Comparison of ENCODE assay signal across 23 cellular contexts in the genomic region with DNA sequence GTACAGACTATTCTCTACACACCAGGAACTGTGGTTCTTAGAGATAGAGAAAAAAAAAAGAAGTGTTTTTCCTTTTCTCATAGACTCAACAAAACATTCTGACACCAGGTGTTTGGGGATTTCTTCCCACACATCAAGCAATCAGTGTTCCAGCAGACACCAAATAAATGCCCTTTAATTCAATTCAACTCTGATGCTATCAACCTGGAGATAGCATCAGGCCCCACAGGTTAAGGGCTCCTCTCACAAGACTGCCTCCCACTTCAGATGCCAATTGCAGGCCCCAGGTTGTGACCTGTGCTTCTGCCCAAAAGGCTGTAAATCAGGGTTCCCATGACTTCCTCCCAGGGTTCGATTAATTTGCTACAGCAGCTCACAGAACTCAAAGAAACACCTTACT. TPM values are rescaled to one million over a fixed set of nuclear protein-coding genes. Genes with fewer than 3 reads are reported as not detected.
DNase-seq lines count a peak whose midpoint lies in the region; ATAC-seq, FAIRE-seq and TF ChIP-seq lines count a peak whose summit lies in the region.
"Had no signal": no experiment of that assay in that cellular context is flagged by ENCODE, and none has a peak within 500 bp of the region (broad histone marks: within the 10 kb centered on the region; RNA-seq: fewer than 3 reads in every experiment).

No MANE protein-coding gene starts in this region.

- H3K4me3 ChIP-seq in GM23248, result no peak overlapping the region
- peak overlapping the region in 3 of 4 experiments; percentile 6 to 27 (median 8); a peak in 2 of 8 replicates for H3K4me3 ChIP-seq in H1 (ENCODE audit: extremely low read depth in 1 of 4, insufficient read depth in 2 of 4, low read depth in 3 of 4, low read length in 4 of 4)

- no peak overlapping the region for H4K5ac ChIP-seq in H9 (ENCODE audit: insufficient read length, low read depth, low read length)
- no peak overlapping the region for H4K5ac ChIP-seq in H1 (ENCODE audit: insufficient read length, low read depth, low read length)

- H3K27me3 ChIP-seq in GM23248 (replicated peaks; ENCODE audit: insufficient read depth) (no peaks in the 10 kb centered on the region; the same call in 1 of the 2 replicates), H9 (ENCODE audit: insufficient read depth, low read length) (no peaks in the 10 kb centered on the region), H1 (replicated peaks in 1 of 4; ENCODE audit: control insufficient read depth in 3 of 4, extremely low read depth in 1 of 4, insufficient read depth in 3 of 4, low read length in 3 of 4) (no peaks in the 10 kb centered on the region)
- H3K27me3 ChIP-seq: BE2C had no signal

- peak overlapping the region in 1 of 3 experiments; percentile 4; a peak in 2 of 7 replicates for H3K27ac Mint-ChIP-seq in H9
- H3K27ac Mint-ChIP-seq in nephron, result peak overlapping the region in 2 of 3 experiments; percentile 17 to 91
- H3K27ac Mint-ChIP-seq: IgD-negative memory B cell had no signal

- H3K27me3 Mint-ChIP-seq in H9 (ENCODE audit: low read depth), result no peaks in the 10 kb centered on the region; the same call in none of the 2 replicates
- H3K27me3 Mint-ChIP-seq in nephron (ENCODE audit: low read depth), result peaks cover 4% of the 10 kb centered on the region

- no peak for TF ChIP-seq EP300 in H1 (IDR thresholded peaks at IDR 0.05; ENCODE audit: borderline replicate concordance in 1 of 2, low read depth in 2 of 2, low read length in 2 of 2)

- 0 out of 5 replicates have a peak overlapping the region, but pooled peaks of 1 of the 2 experiments have one; percentile 7 for H3K4me3 Mint-ChIP-seq in H9
- peak overlapping the region in 1 of 3 experiments; percentile 16 for H3K4me3 Mint-ChIP-seq in nephron
- H3K4me3 Mint-ChIP-seq: CD14-positive monocyte, IgD-negative memory B cell had no signal

- no peak for FAIRE-seq in H1 (lab: Jason Lieb, UNC)
- FAIRE-seq: GM12892, RCC 7860 had no signal

- DNase-seq in GM23248, result no peak
- DNase-seq in H9, result no peak
- no peak for DNase-seq in H1 (ENCODE audit: low read depth in 1 of 2, low spot score in 2 of 2)
- DNase-seq in AG20443 (ENCODE audit: low spot score), result no peak
- DNase-seq: BE2C, DMS153, DND-41, MM.1S, NCI-H1048, NCI-H1694, NCI-H2029 treated with DMSO at 0.1 percent for 48 hours, NCI-H2171, NCI-H510A, SIG-M5, T-helper 2 cell had no signal

- H4K20me1 ChIP-seq in GM23248 (ENCODE audit: insufficient read depth) (no peaks in the 10 kb centered on the region), H9 (ENCODE audit: control insufficient read depth, insufficient read depth, insufficient read length) (no peaks in the 10 kb centered on the region), H1 (replicated peaks in 1 of 2; ENCODE audit: control insufficient read depth in 1 of 2, insufficient read depth in 2 of 2, low read length in 2 of 2) (no peaks in the 10 kb centered on the region)

- no peak overlapping the region for H2BK5ac ChIP-seq in H9 (ENCODE audit: insufficient read length, low read length)
- H2BK5ac ChIP-seq in H1 (ENCODE audit: low read depth, low read length), result no peak overlapping the region; the same call in 1 of the 2 replicates

- no peak overlapping the region for H4K91ac ChIP-seq in H9 (ENCODE audit: insufficient read length, low read depth, low read length)
- peak overlapping the region; percentile 62 for H4K91ac ChIP-seq in H1 (replicated peaks; ENCODE audit: insufficient read length, low read length)

- H3K23me2 ChIP-seq in H9 (ENCODE audit: insufficient read length, low read depth, low read length, poor library complexity, severe bottlenecking) (no peaks in the 10 kb centered on the region), H1 (ENCODE audit: low read depth, low read length) (no peaks in the 10 kb centered on the region; the same call in 1 of the 2 replicates)

- no peaks in the 10 kb centered on the region for H3F3A ChIP-seq in GM23248 (ENCODE audit: insufficient read depth)

- H3K4me2 ChIP-seq in GM23248 (ENCODE audit: unreplicated experiment) (peak overlapping the region; percentile 43), H9 (ENCODE audit: insufficient read depth, insufficient read length, low read length) (peak overlapping the region; percentile 34), H1 (ENCODE audit: insufficient read depth in 1 of 2, low read depth in 2 of 2, low read length in 2 of 2) (peak overlapping the region; percentile 18 to 40; a peak in 3 of 4 replicates)
- H3K4me2 ChIP-seq: KMS-11 had no signal

- no peak overlapping the region for H3K18ac ChIP-seq in H9 (ENCODE audit: insufficient read length, low read depth, low read length)
- 0 out of 2 replicates have a peak overlapping the region, but pooled peaks have one; percentile 4 for H3K18ac ChIP-seq in H1 (ENCODE audit: extremely low read depth, low read length)

- in situ Hi-C loops in GM23248 (cut with MboI), result no loop called here

- H3T11ph ChIP-seq in H9 (ENCODE audit: low read length), result no peak overlapping the region

- no peak overlapping the region for H3K56ac ChIP-seq in H9 (ENCODE audit: insufficient read length, low read depth, low read length)
- H3K56ac ChIP-seq in H1 (replicated peaks; ENCODE audit: insufficient read length, low read depth, low read length), result no peak overlapping the region

- H2BK20ac ChIP-seq in H9 (ENCODE audit: low read depth, low read length, poor library complexity, severe bottlenecking), result no peak overlapping the region
- H2BK20ac ChIP-seq in H1 (ENCODE audit: low read length), result no peak overlapping the region

- no peak overlapping the region for H3K27ac ChIP-seq in GM23248
- H3K27ac ChIP-seq in H9 (ENCODE audit: insufficient read length, low read depth, low read length), result no peak overlapping the region
- no peak overlapping the region for H3K27ac ChIP-seq in H1 (ENCODE audit: low read depth, low read length)
- H3K27ac ChIP-seq: KMS-11 had no signal

- no peak overlapping the region for H2AK5ac ChIP-seq in H9 (ENCODE audit: insufficient read length, low read length)
- H2AK5ac ChIP-seq in H1 (ENCODE audit: low read depth, low read length), result no peak overlapping the region

- no peaks in the 10 kb centered on the region for H3K36me3 ChIP-seq in GM23248 (ENCODE audit: low read depth)
- no peaks in the 10 kb centered on the region for H3K36me3 ChIP-seq in H1 (ENCODE audit: control insufficient read depth in 2 of 4, insufficient read depth in 4 of 4, low read length in 3 of 4)
- H3K36me3 ChIP-seq: BE2C had no signal

- ATAC-seq in GM19397 (IDR thresholded peaks at IDR 0.05; ENCODE audit: unreplicated experiment) (no peak), HG03342 (IDR thresholded peaks at IDR 0.05; ENCODE audit: unreplicated experiment) (no peak)

- TF ChIP-seq RAD21 in H1 (IDR thresholded peaks at IDR 0.05 in 1 of 2, conservative IDR thresholded peaks at IDR 0.05 in 1 of 2; ENCODE audit: low read depth in 2 of 2, low read length in 2 of 2), result no peak

- POLR2A ChIA-PET in H1 (lab: Charles Lee; ENCODE audit: partially characterized antibody), result interaction anchor here (0.6 to 1.6 kb wide), 5 partner anchors 11 to 1299 kb away, joined by 3 to 10 read pairs (median 3); a partner anchor contains a TSS

- no peak overlapping the region for H3K9ac ChIP-seq in GM23248
- H3K9ac ChIP-seq in H9 (ENCODE audit: extremely low read depth, insufficient read length, low read length), result no peak overlapping the region
- H3K9ac ChIP-seq in H1 (replicated peaks in 1 of 4; ENCODE audit: extremely low read depth in 1 of 4, low read depth in 3 of 4, low read length in 3 of 4), result no peak overlapping the region
- H3K9ac ChIP-seq: KMS-11 had no signal

- H2BK12ac ChIP-seq in H9 (ENCODE audit: insufficient read length, low read depth, low read length), result peak overlapping the region; percentile 65
- no peak overlapping the region; the same call in 1 of the 2 replicates for H2BK12ac ChIP-seq in H1 (ENCODE audit: low read depth, low read length)

- H3K14ac ChIP-seq in H9 (ENCODE audit: insufficient read depth, low read length) (no peak overlapping the region), H1 (ENCODE audit: insufficient read length) (no peak overlapping the region)

- no peak overlapping the region for H2AFZ ChIP-seq in GM23248
- H2AFZ ChIP-seq in H9 (ENCODE audit: low read length), result no peak overlapping the region
- peak overlapping the region; percentile 31 for H2AFZ ChIP-seq in H1 (ENCODE audit: low read length)

- no peaks in the 10 kb centered on the region for H3K79me2 ChIP-seq in GM23248 (ENCODE audit: insufficient read depth)
- H3K79me2 ChIP-seq in H9 (ENCODE audit: insufficient read depth, low read length), result no peaks in the 10 kb centered on the region
- H3K79me2 ChIP-seq in H1 (ENCODE audit: control insufficient read depth in 1 of 2, insufficient read depth in 2 of 2, low read length in 2 of 2), result no peaks in the 10 kb centered on the region

- CTCF ChIA-PET in H1 (lab: Charles Lee; ENCODE audit: partially characterized antibody), result interaction anchor here (0.6 to 3.0 kb wide), 9 partner anchors 12 to 380 kb away, joined by 3 to 40 read pairs (median 3); a partner anchor contains a TSS

- TF ChIP-seq POLR2A in H1 (IDR thresholded peaks at IDR 0.05; ENCODE audit: control extremely low read depth in 1 of 2, low read depth in 2 of 2, low read length in 2 of 2), result no peak

- no peak overlapping the region for H4K8ac ChIP-seq in H9 (replicated peaks; ENCODE audit: insufficient read length, low read depth, low read length)
- H4K8ac ChIP-seq in H1 (ENCODE audit: extremely low read depth, insufficient read depth, low read length), result no peak overlapping the region

- H3K9me3 ChIP-seq in GM23248 (ENCODE audit: low read depth) (no peaks in the 10 kb centered on the region), H9 (ENCODE audit: control insufficient read depth, low read depth, low read length) (no peaks in the 10 kb centered on the region), H1 (ENCODE audit: insufficient read depth in 2 of 2, low read depth in 1 of 2, low read length in 1 of 2) (no peaks in the 10 kb centered on the region; a peak in 2 of 4 replicates)
- H3K9me3 ChIP-seq: BE2C had no signal

- TF ChIP-seq CTCF in H9 (conservative IDR thresholded peaks at IDR 0.05), result no peak
- TF ChIP-seq CTCF in H1 (IDR thresholded peaks at IDR 0.05; ENCODE audit: control extremely low read depth in 1 of 3, insufficient read depth in 1 of 3, low read depth in 1 of 3, low read length in 3 of 3), result no peak
- TF ChIP-seq CTCF in nephron (IDR thresholded peaks at IDR 0.05; ENCODE audit: unreplicated experiment in 3 of 3), result no peak

- 27 to 40% methylated on average over 1 of the region's 1 CpG for WGBS in GM23248 (ENCODE audit: low coverage in 1 of 2, low lambda C conversion rate in 2 of 2, missing lambda C conversion rate in 2 of 2), 2 experiments
- WGBS in H9 (ENCODE audit: extremely low coverage, insufficient read length, low lambda C conversion rate), result no CpG with 5 or more reads among the region's 1 CpG
- WGBS in H1 (ENCODE audit: extremely low coverage in 1 of 2, insufficient coverage in 1 of 2, insufficient read length in 1 of 2, insufficient replicate concordance in 2 of 2, low coverage in 1 of 2, low lambda C conversion rate in 2 of 2, missing lambda C conversion rate in 1 of 2), 2 experiments, result 88% methylated on average over 1 of the region's 1 CpG; no CpG with 5 or more reads in 1 of the 2 experiments

- H3K9me2 ChIP-seq in GM23248 (ENCODE audit: insufficient read depth), result no peaks in the 10 kb centered on the region

- H3K9me3 Mint-ChIP-seq in H9, result peaks cover 15 to 16% of the 10 kb centered on the region in 2 experiments; a peak in 3 of 5 replicates
- no peaks in the 10 kb centered on the region for H3K9me3 Mint-ChIP-seq in nephron
- H3K9me3 Mint-ChIP-seq: IgD-negative memory B cell had no signal

- H3K79me1 ChIP-seq in H9 (ENCODE audit: insufficient read depth, low read depth, low read length, poor library complexity, severe bottlenecking) (no peaks in the 10 kb centered on the region), H1 (ENCODE audit: low read depth, low read length) (no peaks in the 10 kb centered on the region)

- H3K23ac ChIP-seq in H9 (ENCODE audit: insufficient read length, low read depth, low read length), result no peak overlapping the region
- H3K23ac ChIP-seq in H1 (ENCODE audit: insufficient read length), result no peak overlapping the region

- H3K4ac ChIP-seq in H9 (ENCODE audit: low read depth, low read length) (no peak overlapping the region), H1 (replicated peaks; ENCODE audit: insufficient read length, low read depth, low read length) (no peak overlapping the region)

- peaks cover 42 to 53% of the 10 kb centered on the region in 2 experiments for H3K4me1 Mint-ChIP-seq in H9
- H3K4me1 Mint-ChIP-seq in nephron, result peaks cover 8% of the 10 kb centered on the region
- H3K4me1 Mint-ChIP-seq: CD14-positive monocyte, IgD-negative memory B cell had no signal

- no peak overlapping the region for H2BK15ac ChIP-seq in H9 (ENCODE audit: low read depth, low read length)
- H2BK15ac ChIP-seq in H1 (ENCODE audit: low read length), result no peak overlapping the region

- H3K4me1 ChIP-seq in GM23248 (ENCODE audit: insufficient read depth) (no peaks in the 10 kb centered on the region; the same call in 1 of the 2 replicates), H9 (ENCODE audit: insufficient read depth, low read length) (peaks cover 6% of the 10 kb centered on the region; the same call in 1 of the 2 replicates), H1 (replicated peaks in 1 of 4; ENCODE audit: control insufficient read depth in 3 of 4, insufficient read depth in 4 of 4, low read length in 3 of 4) (peaks cover 0 to 9% (median 6%) of the 10 kb centered on the region in 4 experiments; a peak in 3 of 7 replicates)

- H3K36me3 Mint-ChIP-seq in H9 (ENCODE audit: insufficient read depth in 1 of 3, low read depth in 3 of 3) (peaks cover 0 to 30% (median 13%) of the 10 kb centered on the region in 3 experiments; a peak in 5 of 7 replicates), nephron (ENCODE audit: low read depth) (peaks cover 3% of the 10 kb centered on the region)
- H3K36me3 Mint-ChIP-seq: CD14-positive monocyte, IgD-negative memory B cell had no signal

- H2BK120ac ChIP-seq in H9 (ENCODE audit: low read depth, low read length, poor library complexity, severe bottlenecking), result no peak overlapping the region
- no peak overlapping the region for H2BK120ac ChIP-seq in H1 (replicated peaks; ENCODE audit: low read depth, low read length)

RNA-seq across cellular contexts. Expression of a gene that starts 36.7 kb away (rescaled TPM):
- 2,075 and 5,928 TPM in 2 replicates for total RNA-seq in GM23248 (2014; rRNA removed; shearing (Covaris generic))
- polyA plus RNA-seq in GM23248 (2016; fragmentation: Nextera tagmentation; extraction: Ambion mirVana) (980 and 1,000 TPM in 2 replicates), H1 (2011; rRNA removed) (23,165 and 25,452 TPM in 2 replicates)
- 1,963 and 2,022 TPM in 2 replicates for total RNA-seq in H9 (2021)
- total RNA-seq in H1 (2021; fragmentation: NEBNext Ultra II Directional; extraction: Animal tissue kit (Norgen Biotek cat#: 25700)), result 2,193 and 2,231 TPM in 2 replicates
- 9,180 TPM for polyA plus RNA-seq in H1 (2011; cell fraction: cytosol; rRNA removed)
- 3,431 TPM for polyA plus RNA-seq in H1 (2011; cell fraction: nucleus; rRNA removed)
- 5,698 to 10,591 TPM (median 8,160 TPM) in 4 replicates for polyA plus RNA-seq in H1 (2012, experiment 1 of 2)
- polyA plus RNA-seq in H1 (2012, experiment 2 of 2), result 10,886 TPM
- polyA plus RNA-seq in H1 (2013, experiment 1 of 2), result 22,481 TPM
- polyA plus RNA-seq in H1 (2013, experiment 2 of 2), result 21,829 TPM
- polyA minus RNA-seq in H1 (2011; rRNA and poly(A)+ RNA removed), result 587 and 772 TPM in 2 replicates
- polyA minus RNA-seq in H1 (2011; cell fraction: cytosol; rRNA and poly(A)+ RNA removed), result 613 TPM
- 1,083 TPM for polyA minus RNA-seq in H1 (2011; cell fraction: nucleus; rRNA and poly(A)+ RNA removed)

RNA-seq across cellular contexts. Expression of a gene that starts 49.3 kb away (rescaled TPM):
- total RNA-seq in GM23248 (2014; rRNA removed; shearing (Covaris generic)), result 9.6 and 12.0 TPM in 2 replicates
- 14.6 and 17.5 TPM in 2 replicates for polyA plus RNA-seq in GM23248 (2016; fragmentation: Nextera tagmentation; extraction: Ambion mirVana)
- 38.6 and 43.2 TPM in 2 replicates for total RNA-seq in H9 (2021)
- total RNA-seq in H1 (2021; fragmentation: NEBNext Ultra II Directional; extraction: Animal tissue kit (Norgen Biotek cat#: 25700)), result 37.5 and 37.7 TPM in 2 replicates
- polyA plus RNA-seq in H1 (2011; rRNA removed), result 17.9 and 30.7 TPM in 2 replicates
- 25.5 TPM for polyA plus RNA-seq in H1 (2011; cell fraction: cytosol; rRNA removed)
- polyA plus RNA-seq in H1 (2011; cell fraction: nucleus; rRNA removed), result 23.5 TPM
- polyA plus RNA-seq in H1 (2012, experiment 1 of 2), result 20.3 to 30.6 TPM (median 25.3 TPM) in 4 replicates
- 15.6 TPM for polyA plus RNA-seq in H1 (2012, experiment 2 of 2)
- 29.5 TPM for polyA plus RNA-seq in H1 (2013, experiment 1 of 2)
- polyA plus RNA-seq in H1 (2013, experiment 2 of 2), result 28.0 TPM
- polyA minus RNA-seq in H1 (2011; rRNA and poly(A)+ RNA removed), result 13.4 and 15.4 TPM in 2 replicates
- 13.9 TPM for polyA minus RNA-seq in H1 (2011; cell fraction: cytosol; rRNA and poly(A)+ RNA removed)
- polyA minus RNA-seq in H1 (2011; cell fraction: nucleus; rRNA and poly(A)+ RNA removed), result 21.0 TPM
